In the genomic region with DNA sequence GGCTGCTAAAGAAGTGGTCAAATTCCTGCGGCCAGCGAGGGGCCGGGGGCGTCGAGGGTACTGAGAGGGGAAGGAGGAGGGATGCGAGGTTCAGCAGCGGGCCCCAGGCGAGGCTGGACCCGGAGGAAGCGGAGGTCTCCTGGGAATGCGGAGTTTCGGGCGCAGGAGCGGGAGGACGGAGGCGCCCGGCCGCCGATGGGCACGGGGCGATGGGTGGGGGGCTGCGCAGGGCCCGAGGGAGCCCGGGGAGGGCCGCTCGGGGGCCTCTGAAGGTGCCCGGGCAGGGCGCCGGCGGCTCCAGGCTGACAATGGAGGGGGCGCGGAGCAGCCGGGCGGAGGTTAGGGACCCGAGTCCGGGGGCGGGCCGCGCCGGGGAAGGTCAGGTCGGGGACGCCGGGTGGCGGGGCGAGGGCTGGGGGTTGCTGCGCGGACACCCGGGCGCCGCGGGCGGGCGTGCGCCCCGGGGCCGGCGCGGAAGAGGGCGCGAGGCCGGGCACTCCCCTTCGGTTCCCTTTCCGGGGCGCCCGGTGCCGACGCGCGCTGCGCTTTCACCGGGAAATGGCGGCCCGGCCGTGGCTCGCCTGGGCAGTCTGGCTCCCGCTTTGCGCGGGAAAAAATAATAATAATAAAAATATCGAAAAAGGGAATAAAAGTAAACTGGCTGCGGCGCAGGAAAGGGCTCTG, we compare ENCODE assay signal across 8 cellular contexts. TPM values are rescaled to one million over a fixed set of nuclear protein-coding genes. Genes with fewer than 3 reads are reported as not detected.
DNase-seq lines count a peak whose midpoint lies in the region; ATAC-seq and TF ChIP-seq lines count a peak whose summit lies in the region.

No MANE protein-coding gene starts in this region.

- no peaks in the 10 kb centered on the region for H3K36me3 ChIP-seq in CD8-positive, alpha-beta memory T cell (ENCODE audit: insufficient read depth, low read length)
- H3K36me3 ChIP-seq in duodenal mucosa (ENCODE audit: control insufficient read depth in 1 of 2, insufficient read depth in 2 of 2, low read length in 2 of 2) (no peaks in the 10 kb centered on the region), tibial artery (no peaks in the 10 kb centered on the region)

- peak overlapping the region in 5 of 7 donors; percentile 63 to 83 (median 68) for H3K4me3 Mint-ChIP-seq in CD8-positive, alpha-beta memory T cell
- peak overlapping the region; percentile 44 for H3K4me3 Mint-ChIP-seq in memory B cell

- no peaks in the 10 kb centered on the region for H3K9me3 Mint-ChIP-seq in CD8-positive, alpha-beta memory T cell
- no peaks in the 10 kb centered on the region for H3K9me3 Mint-ChIP-seq in memory B cell

- H3K27ac ChIP-seq in CD8-positive, alpha-beta memory T cell (ENCODE audit: low read depth, low read length): no peak overlapping the region
- H3K27ac ChIP-seq in duodenal mucosa (ENCODE audit: low read depth, low read length) (no peak overlapping the region), tibial artery (peak overlapping the region; percentile 12 to 14)

- ATAC-seq in memory B cell (ENCODE audit: low read depth) (no peak), HG03460 (IDR thresholded peaks at IDR 0.05; ENCODE audit: unreplicated experiment) (no peak), HG03175 (IDR thresholded peaks at IDR 0.05; ENCODE audit: unreplicated experiment) (no peak)

- H3K9me3 ChIP-seq in CD8-positive, alpha-beta memory T cell (ENCODE audit: low read length): no peaks in the 10 kb centered on the region
- H3K9me3 ChIP-seq in duodenal mucosa (ENCODE audit: control insufficient read depth in 1 of 2, low read length in 2 of 2) (no peaks in the 10 kb centered on the region), tibial artery (no peaks in the 10 kb centered on the region)

- H3K36me3 Mint-ChIP-seq in CD8-positive, alpha-beta memory T cell: no peaks in the 10 kb centered on the region
- no peaks in the 10 kb centered on the region for H3K36me3 Mint-ChIP-seq in memory B cell

- TF ChIP-seq CTCF in tibial artery (IDR thresholded peaks at IDR 0.05): no peak

- H3K4me1 Mint-ChIP-seq in CD8-positive, alpha-beta memory T cell: peaks cover 8 to 15% (median 13%) of the 10 kb centered on the region in 3 donors
- peaks cover 7% of the 10 kb centered on the region for H3K4me1 Mint-ChIP-seq in memory B cell

- no peak for DNase-seq in CD8-positive, alpha-beta memory T cell
- DNase-seq in NCI-H510A treated with DMSO at 0.1 percent for 48 hours (lab: John Stamatoyannopoulos, UW) (peak; percentile 42), memory B cell (ENCODE audit: low spot score in 2 of 2) (no peak), tibial artery (no peak), NOMO-1 treated with dmso at 0.1 percent for 144 hours (lab: John Stamatoyannopoulos, UW; ENCODE audit: unreplicated experiment) (no peak)

- CTCF ChIA-PET in CD8-positive, alpha-beta memory T cell (lab: Charles Lee): no interaction called here

- peaks cover 33 to 65% of the 10 kb centered on the region in 2 donors for H3K27me3 Mint-ChIP-seq in CD8-positive, alpha-beta memory T cell
- H3K27me3 Mint-ChIP-seq in memory B cell: peaks cover 18% of the 10 kb centered on the region

- intact Hi-C loops in tibial artery (cut with DNase I; ENCODE audit: low total_unique reads): no loop called here

- no peaks in the 10 kb centered on the region for H3K4me1 ChIP-seq in CD8-positive, alpha-beta memory T cell (ENCODE audit: insufficient read depth, low read length)
- H3K4me1 ChIP-seq in duodenal mucosa (ENCODE audit: control insufficient read depth in 1 of 2, insufficient read depth in 2 of 2, low read length in 2 of 2) (peaks cover 11 to 12% of the 10 kb centered on the region in 2 donors), tibial artery (peaks cover 0 to 22% (median 10%) of the 10 kb centered on the region in 4 donors)

- peak overlapping the region; percentile 51 to 61 for H3K9ac ChIP-seq in duodenal mucosa (ENCODE audit: low read depth in 1 of 2, low read length in 2 of 2)

- no peak overlapping the region for H3K27ac Mint-ChIP-seq in CD8-positive, alpha-beta memory T cell
- no peak overlapping the region for H3K27ac Mint-ChIP-seq in memory B cell

- H3K4me3 ChIP-seq in CD8-positive, alpha-beta memory T cell (ENCODE audit: low read length): no peak overlapping the region
- H3K4me3 ChIP-seq in duodenal mucosa (ENCODE audit: low read depth in 1 of 2, low read length in 2 of 2) (peak overlapping the region; percentile 69 to 80), tibial artery (peak overlapping the region; percentile 65 to 78)

- peaks cover 24% of the 10 kb centered on the region for H3K27me3 ChIP-seq in CD8-positive, alpha-beta memory T cell (ENCODE audit: insufficient read depth, low read length, poor library complexity, severe bottlenecking)
- peaks cover 10 to 18% of the 10 kb centered on the region in 2 donors for H3K27me3 ChIP-seq in duodenal mucosa (ENCODE audit: control insufficient read depth in 1 of 2, insufficient read depth in 2 of 2, low read length in 2 of 2)
- peaks cover 0 to 6% of the 10 kb centered on the region in 2 donors for H3K27me3 ChIP-seq in tibial artery

- POLR2A ChIA-PET in CD8-positive, alpha-beta memory T cell (lab: Charles Lee): no interaction called here

RNA-seq across cellular contexts. Expression of gene MACROH2A2, which starts 0.7 kb away (rescaled TPM):
- total RNA-seq in CD8-positive, alpha-beta memory T cell: 1 to 10 TPM; 2.9 to 3.4 TPM
- polyA plus RNA-seq in CD8-positive, alpha-beta memory T cell: 4.3 TPM

Comparison
In these comparisons a context has a peak if more than half of its experiments do, and no peak if none do; other contexts are left out.
1. H3K27ac ChIP-seq: peak in tibial artery (2 of 2); none in CD8-positive, alpha-beta memory T cell (single experiment) and duodenal mucosa (single experiment).